In genomic region chr1:26861286-26861701, GRCh38 we compare ENCODE assay signal across 12 cellular contexts. TPM values are rescaled to one million over a fixed set of nuclear protein-coding genes. Genes with fewer than 3 reads are reported as not detected.
A peak's percentile ranks its signal among the peaks of the same experiment; 100 is the strongest.
DNase-seq lines count a peak whose midpoint lies in the region; ATAC-seq, FAIRE-seq and TF ChIP-seq lines count a peak whose summit lies in the region.
"Had no signal": no experiment of that assay in that cellular context is flagged by ENCODE, and none has a peak within 500 bp of the region (broad histone marks: within the 10 kb centered on the region; RNA-seq: fewer than 3 reads in every experiment).

No MANE protein-coding gene starts in this region.

- H3K4ac ChIP-seq in mesenchymal stem cell (ENCODE audit: low read depth in 1 of 2, low read length in 2 of 2): no peak overlapping the region

- POLR2A ChIA-PET in K562 (lab: Yijun Ruan, JAX): interaction anchor here (2.5 kb wide), 1 partner anchor 11 kb away, joined by 11 read pairs; no protein-coding TSS in a partner anchor

- FAIRE-seq in K562 (lab: Jason Lieb, UNC): peak; percentile 49

- no TSS peak for BruUV-seq in K562 (replicated peaks; lab: Mats Ljungman, UMichigan)

- H3K27ac ChIP-seq in K562 (ENCODE audit: extremely low read depth, low read depth, low read length): no peak overlapping the region
- H3K27ac ChIP-seq in mesenchymal stem cell (ENCODE audit: low read length, poor library complexity, severe bottlenecking): no peak overlapping the region
- H3K27ac ChIP-seq: ovary had no signal

- no peak overlapping the region for H3K4me2 ChIP-seq in K562 (ENCODE audit: insufficient read depth, low read length)
- no peak overlapping the region for H3K4me2 ChIP-seq in mesenchymal stem cell (ENCODE audit: low read length, poor library complexity, severe bottlenecking)

- H3K36me3 ChIP-seq in K562 (ENCODE audit: control insufficient read depth, insufficient read depth, low read length) (no peaks in the 10 kb centered on the region), mesenchymal stem cell (ENCODE audit: control insufficient read depth in 1 of 2, insufficient read depth in 2 of 2, low read depth in 1 of 2, low read length in 2 of 2) (peaks cover 4 to 24% of the 10 kb centered on the region in 2 experiments)
- H3K36me3 ChIP-seq: ovary had no signal

- no peak overlapping the region for H2BK12ac ChIP-seq in mesenchymal stem cell (ENCODE audit: low read length in 2 of 2)

- in situ Hi-C loops in K562 (cut with MboI): no loop called here

- H3K4me1 ChIP-seq in K562 (replicated peaks in 1 of 2; ENCODE audit: control insufficient read depth in 2 of 2, insufficient read depth in 2 of 2, low read length in 2 of 2) (peaks cover 21 to 41% of the 10 kb centered on the region in 2 experiments), mesenchymal stem cell (ENCODE audit: control insufficient read depth, insufficient read depth, low read depth, low read length) (peaks cover 29% of the 10 kb centered on the region)

- no peak for ATAC-seq in K562
- ATAC-seq in HG03378 (IDR thresholded peaks at IDR 0.05; ENCODE audit: unreplicated experiment): no peak
- no peak for ATAC-seq in HG03039 (IDR thresholded peaks at IDR 0.05; ENCODE audit: unreplicated experiment)

- no peaks in the 10 kb centered on the region for H3K79me1 ChIP-seq in mesenchymal stem cell (replicated peaks; ENCODE audit: low read length, poor library complexity, severe bottlenecking)

- DNase-seq in AG09309 (ENCODE audit: low read depth) (peak; percentile 14), HT1080 (ENCODE audit: low read depth) (peak; percentile 53), K562 (ENCODE audit: extremely low read depth in 1 of 4, low spot score in 3 of 4) (peak in 1 of 4 experiments; percentile 31), mesenchymal stem cell (peak; percentile 58), NCI-H510A treated with DMSO at 0.1 percent for 48 hours (lab: John Stamatoyannopoulos, UW) (no peak)
- DNase-seq in stimulated activated CD4-positive, alpha-beta T cell treated with anti-CD3 and anti-CD28 coated beads, Interleukin-2, amount 100 ng/mL, for 48 hours: no peak
- DNase-seq: cerebellar nuclear complex, MM.1S, ovary had no signal

- CTCF ChIA-PET in K562 (lab: Yijun Ruan, JAX; ENCODE audit: low intra/inter-chr PET ratio): interaction anchor here (0.6 kb wide), 1 partner anchor 186 kb away, joined by 3 read pairs; no protein-coding TSS in a partner anchor

- TF ChIP-seq EP300 in K562 (IDR thresholded peaks at IDR 0.05; ENCODE audit: low read length): no peak

- H2BK120ac ChIP-seq in mesenchymal stem cell (ENCODE audit: low read depth, low read length): no peak overlapping the region

- no peak overlapping the region for H2BK5ac ChIP-seq in mesenchymal stem cell (ENCODE audit: low read depth, low read length, poor library complexity, severe bottlenecking)

- H3K18ac ChIP-seq in mesenchymal stem cell (ENCODE audit: low read depth in 1 of 2, low read length in 2 of 2): no peak overlapping the region

- H3K9me3 ChIP-seq in K562 (replicated peaks; ENCODE audit: control insufficient read depth, insufficient read depth, low read depth, low read length) (no peaks in the 10 kb centered on the region), mesenchymal stem cell (ENCODE audit: control insufficient read depth, low read length) (no peaks in the 10 kb centered on the region)
- H3K9me3 ChIP-seq: ovary had no signal

- H3K23ac ChIP-seq in mesenchymal stem cell (ENCODE audit: low read length in 2 of 2): no peak overlapping the region

- H2BK15ac ChIP-seq in mesenchymal stem cell (ENCODE audit: low read depth, poor library complexity, severe bottlenecking): no peak overlapping the region

- TF ChIP-seq CTCF in AG09309 (IDR thresholded peaks at IDR 0.05; ENCODE audit: control insufficient read depth, insufficient read depth, low read depth, low read length, missing control alignments) (peak; percentile 44), K562 (IDR thresholded peaks at IDR 0.05 in 2 of 3, conservative IDR thresholded peaks at IDR 0.05 in 1 of 3; ENCODE audit: insufficient read depth in 2 of 3, low read depth in 1 of 3, low read length in 3 of 3) (peak; percentile 28 to 49 (median 39); a peak in 4 of 6 replicates)

- no peak overlapping the region for H4K91ac ChIP-seq in mesenchymal stem cell (ENCODE audit: low read length)

- H3K4me3 ChIP-seq in AG09309 (ENCODE audit: control insufficient read depth, low read depth, low read length) (no peak overlapping the region), K562 (no peak overlapping the region), mesenchymal stem cell (ENCODE audit: insufficient read depth in 1 of 2, low read depth in 1 of 2, low read length in 2 of 2) (no peak overlapping the region)
- H3K4me3 ChIP-seq: ovary had no signal

- TF ChIP-seq RAD21 in K562 (CRISPR knock-in tag; conservative IDR thresholded peaks at IDR 0.05 in 1 of 2, IDR thresholded peaks at IDR 0.05 in 1 of 2): no peak

- H3K9me1 ChIP-seq in K562 (ENCODE audit: control insufficient read depth, insufficient read depth, low read length): no peaks in the 10 kb centered on the region

- 29% methylated on average over 5 of the region's 5 CpGs for WGBS in K562 (ENCODE audit: insufficient coverage, low coverage, missing lambda C conversion rate)
- 77% methylated on average over 5 of the region's 5 CpGs for WGBS in mesenchymal stem cell

- TF ChIP-seq POLR2A in K562 (conservative IDR thresholded peaks at IDR 0.05): no peak

- no peak overlapping the region for H3K14ac ChIP-seq in mesenchymal stem cell (ENCODE audit: low read length in 2 of 2)

- no peaks in the 10 kb centered on the region for H3K27me3 ChIP-seq in K562 (ENCODE audit: control insufficient read depth in 2 of 2, insufficient read depth in 2 of 2, low read length in 2 of 2)
- H3K27me3 ChIP-seq in mesenchymal stem cell (ENCODE audit: control insufficient read depth in 1 of 2, insufficient read depth in 1 of 2, low read length in 2 of 2): no peaks in the 10 kb centered on the region
- H3K27me3 ChIP-seq: ovary had no signal

- no peaks in the 10 kb centered on the region for H4K20me1 ChIP-seq in K562 (replicated peaks; ENCODE audit: control insufficient read depth, insufficient read depth, low read length)

- H3K79me2 ChIP-seq in K562 (ENCODE audit: control insufficient read depth, insufficient read depth, low read length): no peaks in the 10 kb centered on the region

- peak overlapping the region; percentile 10 for H2AK5ac ChIP-seq in mesenchymal stem cell (ENCODE audit: low read length, severe bottlenecking)

- no peak overlapping the region for H3K9ac ChIP-seq in K562 (ENCODE audit: insufficient read depth in 1 of 2, low read depth in 2 of 2, low read length in 2 of 2)
- H3K9ac ChIP-seq in mesenchymal stem cell (ENCODE audit: low read length): peak overlapping the region; percentile 25

- H2AFZ ChIP-seq in K562 (ENCODE audit: low read depth, low read length): no peak overlapping the region
- no peak overlapping the region for H2AFZ ChIP-seq in mesenchymal stem cell (ENCODE audit: low read depth, low read length)

- intact Hi-C loops in K562 (cut with micrococcal nuclease): loop anchor here (10.0 kb wide), 1 partner anchor 166 kb away; the partner anchor contains the start of gene ARID1A

- H4K8ac ChIP-seq in mesenchymal stem cell (ENCODE audit: low read length): no peak overlapping the region

RNA-seq across cellular contexts. Expression of gene SFN, which starts 1.7 kb away (rescaled TPM):
- 5.2 and 7.0 TPM in 2 replicates for total RNA-seq in HT1080 (2014; rRNA removed; shearing (Covaris generic))
- polyA plus RNA-seq in HT1080 (2015; cell fraction: cytosol; rRNA removed): 2.1 TPM in 2 replicates
- 1.5 and 1.7 TPM in 2 replicates for polyA plus RNA-seq in HT1080 (2015; cell fraction: nucleus; rRNA removed)
- total RNA-seq in K562 (2011; cell fraction: chromatin; rRNA removed; ENCODE audit: low replicate concordance): 0.42 and 0.90 TPM in 2 replicates
- total RNA-seq in K562 (2011; cell fraction: nucleolus; rRNA removed): 0.66 and 1.3 TPM in 2 replicates
- total RNA-seq in K562 (2011; cell fraction: nucleoplasm; rRNA removed): 0.37 and 1.5 TPM in 2 replicates
- total RNA-seq in K562 (2014; rRNA removed) (2.2 and 2.7 TPM in 2 replicates), K562 (2014; rRNA removed; fragmentation: Illumina TruSeq; extraction: Trizol) (0.38 and 0.73 TPM in 2 replicates), K562 (2015; rRNA removed; fragmentation: Illumina TruSeq; extraction: Trizol) (2.0 and 3.0 TPM in 2 replicates), K562 (2021) (3.1 and 3.7 TPM in 2 replicates)
- polyA plus RNA-seq in K562 (2011; rRNA removed) (0.86 and 1.7 TPM in 2 replicates), K562 (2014; fragmentation: Illumina TruSeq; extraction: Trizol) (2.7 and 3.4 TPM in 2 replicates), K562 (2014; fragmentation: Nextera tagmentation; extraction: Ambion mirVana) (under 1 TPM; 0.10 to 0.11 TPM), K562 (2014; rRNA removed) (3.8 and 3.9 TPM in 2 replicates)
- polyA plus RNA-seq in K562 (2011; cell fraction: cytosol; rRNA removed): 1.9 and 2.8 TPM in 2 replicates
- polyA plus RNA-seq in K562 (2011; cell fraction: nucleus; rRNA removed): 0.67 and 0.91 TPM in 2 replicates
- polyA plus RNA-seq in K562 (2012): 1.6 and 4.0 TPM in 2 replicates
- 0.25 and 0.42 TPM in 2 replicates for polyA minus RNA-seq in K562 (2011; rRNA and poly(A)+ RNA removed)
- 2.3 and 3.7 TPM in 2 replicates for polyA minus RNA-seq in K562 (2011; cell fraction: cytosol; rRNA and poly(A)+ RNA removed)
- polyA minus RNA-seq in K562 (2011; cell fraction: nucleus; rRNA and poly(A)+ RNA removed): 0.67 and 0.89 TPM in 2 replicates
- polyA plus RNA-seq in mesenchymal stem cell (2013, experiment 1 of 2): 0.03 TPM
- polyA plus RNA-seq in mesenchymal stem cell (2013, experiment 2 of 2): not detected

RNA-seq across cellular contexts. Expression of gene GPN2, which starts 28.8 kb away (rescaled TPM):
- 17.9 and 33.6 TPM in 2 replicates for total RNA-seq in HT1080 (2014; rRNA removed; shearing (Covaris generic))
- 11.3 and 12.8 TPM in 2 replicates for polyA plus RNA-seq in HT1080 (2015; cell fraction: cytosol; rRNA removed)
- 20.5 and 23.6 TPM in 2 replicates for polyA plus RNA-seq in HT1080 (2015; cell fraction: nucleus; rRNA removed)
- 37.7 and 65.6 TPM in 2 replicates for total RNA-seq in K562 (2011; cell fraction: chromatin; rRNA removed; ENCODE audit: low replicate concordance)
- total RNA-seq in K562 (2011; cell fraction: nucleolus; rRNA removed): 41.7 and 49.9 TPM in 2 replicates
- total RNA-seq in K562 (2011; cell fraction: nucleoplasm; rRNA removed): 42.3 and 47.5 TPM in 2 replicates
- total RNA-seq in K562 (2014; rRNA removed) (16.3 and 26.7 TPM in 2 replicates), K562 (2014; rRNA removed; fragmentation: Illumina TruSeq; extraction: Trizol) (19.3 and 20.4 TPM in 2 replicates), K562 (2015; rRNA removed; fragmentation: Illumina TruSeq; extraction: Trizol) (27.0 and 28.0 TPM in 2 replicates), K562 (2021) (58.8 and 59.0 TPM in 2 replicates)
- polyA plus RNA-seq in K562 (2011; rRNA removed) (45.1 and 64.7 TPM in 2 replicates), K562 (2014; fragmentation: Illumina TruSeq; extraction: Trizol) (23.2 and 34.0 TPM in 2 replicates), K562 (2014; fragmentation: Nextera tagmentation; extraction: Ambion mirVana) (10 to 100 TPM in 1 of 2 experiments, 1 to 10 TPM in 1; 9.9 to 11.4 TPM), K562 (2014; rRNA removed) (17.4 and 31.8 TPM in 2 replicates)
- polyA plus RNA-seq in K562 (2011; cell fraction: cytosol; rRNA removed): 37.8 and 64.5 TPM in 2 replicates
- 49.3 and 52.7 TPM in 2 replicates for polyA plus RNA-seq in K562 (2011; cell fraction: nucleus; rRNA removed)
- 32.5 and 46.9 TPM in 2 replicates for polyA plus RNA-seq in K562 (2012)
- polyA minus RNA-seq in K562 (2011; rRNA and poly(A)+ RNA removed): 40.1 and 57.8 TPM in 2 replicates
- 52.9 and 56.0 TPM in 2 replicates for polyA minus RNA-seq in K562 (2011; cell fraction: cytosol; rRNA and poly(A)+ RNA removed)
- 15.4 and 16.0 TPM in 2 replicates for polyA minus RNA-seq in K562 (2011; cell fraction: nucleus; rRNA and poly(A)+ RNA removed)
- 21.8 TPM for polyA plus RNA-seq in mesenchymal stem cell (2013, experiment 1 of 2)
- 21.8 TPM for polyA plus RNA-seq in mesenchymal stem cell (2013, experiment 2 of 2)

RNA-seq across cellular contexts. Expression of gene ZDHHC18, which starts 34.8 kb away (rescaled TPM):
- total RNA-seq in HT1080 (2014; rRNA removed; shearing (Covaris generic)): 15.9 and 30.4 TPM in 2 replicates
- polyA plus RNA-seq in HT1080 (2015; cell fraction: cytosol; rRNA removed): 17.1 and 18.8 TPM in 2 replicates
- polyA plus RNA-seq in HT1080 (2015; cell fraction: nucleus; rRNA removed): 22.0 and 24.5 TPM in 2 replicates
- 27.0 and 63.1 TPM in 2 replicates for total RNA-seq in K562 (2011; cell fraction: chromatin; rRNA removed; ENCODE audit: low replicate concordance)
- total RNA-seq in K562 (2011; cell fraction: nucleolus; rRNA removed): 34.0 and 36.3 TPM in 2 replicates
- 42.0 and 65.9 TPM in 2 replicates for total RNA-seq in K562 (2011; cell fraction: nucleoplasm; rRNA removed)
- total RNA-seq in K562 (2014; rRNA removed) (8.2 and 12.4 TPM in 2 replicates), K562 (2014; rRNA removed; fragmentation: Illumina TruSeq; extraction: Trizol) (9.5 and 15.5 TPM in 2 replicates), K562 (2015; rRNA removed; fragmentation: Illumina TruSeq; extraction: Trizol) (13.3 and 15.8 TPM in 2 replicates), K562 (2021) (27.4 and 28.9 TPM in 2 replicates)
- polyA plus RNA-seq in K562 (2011; rRNA removed) (31.6 and 51.2 TPM in 2 replicates), K562 (2014; fragmentation: Illumina TruSeq; extraction: Trizol) (31.0 and 35.6 TPM in 2 replicates), K562 (2014; fragmentation: Nextera tagmentation; extraction: Ambion mirVana) (under 1 TPM; 0.42 to 0.45 TPM), K562 (2014; rRNA removed) (23.7 and 27.8 TPM in 2 replicates)
- polyA plus RNA-seq in K562 (2011; cell fraction: cytosol; rRNA removed): 57.8 and 57.9 TPM in 2 replicates
- 92.6 and 97.0 TPM in 2 replicates for polyA plus RNA-seq in K562 (2011; cell fraction: nucleus; rRNA removed)
- 20.4 and 29.5 TPM in 2 replicates for polyA plus RNA-seq in K562 (2012)
- 22.2 and 27.6 TPM in 2 replicates for polyA minus RNA-seq in K562 (2011; rRNA and poly(A)+ RNA removed)
- polyA minus RNA-seq in K562 (2011; cell fraction: cytosol; rRNA and poly(A)+ RNA removed): 25.9 and 31.9 TPM in 2 replicates
- 9.8 and 16.1 TPM in 2 replicates for polyA minus RNA-seq in K562 (2011; cell fraction: nucleus; rRNA and poly(A)+ RNA removed)
- 24.7 TPM for polyA plus RNA-seq in mesenchymal stem cell (2013, experiment 1 of 2)
- 24.1 TPM for polyA plus RNA-seq in mesenchymal stem cell (2013, experiment 2 of 2)

RNA-seq across cellular contexts. Expression of gene GPATCH3, which starts 39.0 kb away (rescaled TPM):
- 11.2 TPM in 2 replicates for total RNA-seq in HT1080 (2014; rRNA removed; shearing (Covaris generic))
- polyA plus RNA-seq in HT1080 (2015; cell fraction: cytosol; rRNA removed): 7.6 and 8.5 TPM in 2 replicates
- 12.2 and 15.1 TPM in 2 replicates for polyA plus RNA-seq in HT1080 (2015; cell fraction: nucleus; rRNA removed)
- total RNA-seq in K562 (2011; cell fraction: chromatin; rRNA removed; ENCODE audit: low replicate concordance): 15.2 and 22.9 TPM in 2 replicates
- total RNA-seq in K562 (2011; cell fraction: nucleolus; rRNA removed): 20.1 and 20.7 TPM in 2 replicates
- total RNA-seq in K562 (2011; cell fraction: nucleoplasm; rRNA removed): 11.5 and 12.9 TPM in 2 replicates
- total RNA-seq in K562 (2014; rRNA removed): 16.4 and 21.0 TPM in 2 replicates
- 8.6 and 9.9 TPM in 2 replicates for total RNA-seq in K562 (2014; rRNA removed; fragmentation: Illumina TruSeq; extraction: Trizol)
- 15.3 and 16.2 TPM in 2 replicates for total RNA-seq in K562 (2015; rRNA removed; fragmentation: Illumina TruSeq; extraction: Trizol)
- total RNA-seq in K562 (2021): 22.5 and 23.0 TPM in 2 replicates
- polyA plus RNA-seq in K562 (2011; rRNA removed): 5.4 and 7.2 TPM in 2 replicates
- 7.0 and 9.7 TPM in 2 replicates for polyA plus RNA-seq in K562 (2011; cell fraction: cytosol; rRNA removed)
- 10.6 and 15.3 TPM in 2 replicates for polyA plus RNA-seq in K562 (2011; cell fraction: nucleus; rRNA removed)
- polyA plus RNA-seq in K562 (2012): 13.1 and 16.8 TPM in 2 replicates
- polyA plus RNA-seq in K562 (2014; fragmentation: Illumina TruSeq; extraction: Trizol): 14.4 and 17.5 TPM in 2 replicates
- 1 to 10 TPM; 1.6 to 4.9 TPM for polyA plus RNA-seq in K562 (2014; fragmentation: Nextera tagmentation; extraction: Ambion mirVana)
- 13.3 and 16.1 TPM in 2 replicates for polyA plus RNA-seq in K562 (2014; rRNA removed)
- polyA minus RNA-seq in K562 (2011; rRNA and poly(A)+ RNA removed): 6.1 and 6.7 TPM in 2 replicates
- polyA minus RNA-seq in K562 (2011; cell fraction: cytosol; rRNA and poly(A)+ RNA removed): 3.6 and 6.0 TPM in 2 replicates
- 8.1 and 10.2 TPM in 2 replicates for polyA minus RNA-seq in K562 (2011; cell fraction: nucleus; rRNA and poly(A)+ RNA removed)
- polyA plus RNA-seq in mesenchymal stem cell (2013, experiment 1 of 2): 9.8 TPM
- polyA plus RNA-seq in mesenchymal stem cell (2013, experiment 2 of 2): 9.7 TPM

RNA-seq across cellular contexts. Expression of gene NR0B2, which starts 52.5 kb away (rescaled TPM):
- total RNA-seq in HT1080 (2014; rRNA removed; shearing (Covaris generic)): not detected in 2 replicates
- polyA plus RNA-seq in HT1080 (2015; cell fraction: cytosol; rRNA removed): not detected in 2 replicates
- not detected in 2 replicates for polyA plus RNA-seq in HT1080 (2015; cell fraction: nucleus; rRNA removed)
- not detected in 2 replicates for total RNA-seq in K562 (2011; cell fraction: chromatin; rRNA removed; ENCODE audit: low replicate concordance)
- total RNA-seq in K562 (2011; cell fraction: nucleolus; rRNA removed): not detected in 2 replicates
- not detected in 2 replicates for total RNA-seq in K562 (2011; cell fraction: nucleoplasm; rRNA removed)
- total RNA-seq in K562 (2014; rRNA removed) (not detected in 2 replicates), K562 (2014; rRNA removed; fragmentation: Illumina TruSeq; extraction: Trizol) (not detected in 2 replicates), K562 (2015; rRNA removed; fragmentation: Illumina TruSeq; extraction: Trizol) (not detected in 2 replicates), K562 (2021) (not detected in 2 replicates)
- polyA plus RNA-seq in K562 (2011; rRNA removed) (not detected in 2 replicates), K562 (2014; fragmentation: Illumina TruSeq; extraction: Trizol) (not detected in 2 replicates), K562 (2014; fragmentation: Nextera tagmentation; extraction: Ambion mirVana) (not detected), K562 (2014; rRNA removed) (not detected in 2 replicates)
- polyA plus RNA-seq in K562 (2011; cell fraction: cytosol; rRNA removed): 0.06 TPM in 1 of 2 replicates, not detected in the other
- polyA plus RNA-seq in K562 (2011; cell fraction: nucleus; rRNA removed): not detected in 2 replicates
- polyA plus RNA-seq in K562 (2012): 0.08 TPM in 1 of 2 replicates, not detected in the other
- polyA minus RNA-seq in K562 (2011; rRNA and poly(A)+ RNA removed): not detected in 2 replicates
- polyA minus RNA-seq in K562 (2011; cell fraction: cytosol; rRNA and poly(A)+ RNA removed): not detected in 2 replicates
- polyA minus RNA-seq in K562 (2011; cell fraction: nucleus; rRNA and poly(A)+ RNA removed): not detected in 2 replicates
- not detected for polyA plus RNA-seq in mesenchymal stem cell (2013, experiment 1 of 2)
- not detected for polyA plus RNA-seq in mesenchymal stem cell (2013, experiment 2 of 2)
- total RNA-seq: activated CD8-positive, alpha-beta memory T cell treated with anti-CD3 and anti-CD28 coated beads for 36 hours had no signal

Comparison
In these comparisons a context has a peak if more than half of its experiments do, and no peak if none do; other contexts are left out.
1. DNase-seq: peak in AG09309 (single experiment), HT1080 (single experiment) and mesenchymal stem cell (single experiment); none in stimulated activated CD4-positive, alpha-beta T cell treated with anti-CD3 and anti-CD28 coated beads, Interleukin-2, amount 100 ng/mL, for 48 hours (0 of 2) and NCI-H510A treated with DMSO at 0.1 percent for 48 hours (single experiment).